26 cellular contexts compared by ENCODE assay signal in genomic region chr7:85424298-85424697, GRCh38.
"Had no signal": no experiment of that assay in that cellular context is flagged by ENCODE, and none has a peak within 500 bp of the region (broad histone marks: within the 10 kb centered on the region; RNA-seq: fewer than 3 reads in every experiment).

No MANE protein-coding gene starts in this region.

- H3K4me3 Mint-ChIP-seq: activated CD4-positive, alpha-beta memory T cell treated with anti-CD3 and anti-CD28 coated beads for 36 hours; activated CD4-positive, alpha-beta T cell treated with anti-CD3 and anti-CD28 coated beads for 36 hours; activated CD4-positive, alpha-beta T cell treated with anti-CD3 and anti-CD28 coated beads, Interleukin-2, amount 10 ng/mL, durations not matched to agents 24 days and 14 days; activated CD8-positive, alpha-beta memory T cell treated with anti-CD3 and anti-CD28 coated beads, Interleukin-2, amount 10 ng/mL, durations not matched to agents 7 days and 5 days; activated CD8-positive, alpha-beta T cell treated with anti-CD3 and anti-CD28 coated beads, Interleukin-2, amount 10 ng/mL, durations not matched to agents 7 days and 5 days; activated naive CD4-positive, alpha-beta T cell treated with anti-CD3 and anti-CD28 coated beads, Interleukin-2, amount 10 ng/mL, durations not matched to agents 7 days and 5 days; activated naive CD8-positive, alpha-beta T cell treated with anti-CD3 and anti-CD28 coated beads, Interleukin-2, amount 10 ng/mL, durations not matched to agents 7 days and 5 days; activated T-cell treated with anti-CD3 and anti-CD28 coated beads, Interleukin-2, amount 50 U/mL, for 72 hours; central memory CD8-positive, alpha-beta T cell had no signal

- H3K27ac Mint-ChIP-seq: activated CD4-positive, alpha-beta memory T cell treated with anti-CD3 and anti-CD28 coated beads for 36 hours; activated CD4-positive, alpha-beta T cell treated with anti-CD3 and anti-CD28 coated beads for 36 hours; activated CD4-positive, alpha-beta T cell treated with anti-CD3 and anti-CD28 coated beads, Interleukin-2, amount 10 ng/mL, durations not matched to agents 24 days and 14 days; activated CD8-positive, alpha-beta memory T cell treated with anti-CD3 and anti-CD28 coated beads, Interleukin-2, amount 10 ng/mL, durations not matched to agents 7 days and 5 days; activated CD8-positive, alpha-beta T cell treated with anti-CD3 and anti-CD28 coated beads, Interleukin-2, amount 10 ng/mL, durations not matched to agents 7 days and 5 days; activated naive CD4-positive, alpha-beta T cell treated with anti-CD3 and anti-CD28 coated beads, Interleukin-2, amount 10 ng/mL, durations not matched to agents 7 days and 5 days; activated naive CD4-positive, alpha-beta T cell treated with anti-CD3 and anti-CD28 coated beads, Interleukin-2, amount 50 U/mL, for 72 hours; activated naive CD8-positive, alpha-beta T cell treated with anti-CD3 and anti-CD28 coated beads, Interleukin-2, amount 10 ng/mL, durations not matched to agents 7 days and 5 days; activated T-cell treated with anti-CD3 and anti-CD28 coated beads, Interleukin-2, amount 50 U/mL, for 72 hours had no signal

- H3K9me3 ChIP-seq: colonic mucosa had no signal

- DNase-seq: activated CD4-positive, alpha-beta memory T cell treated with anti-CD3 and anti-CD28 coated beads for 36 hours; activated CD4-positive, alpha-beta T cell treated with anti-CD3 and anti-CD28 coated beads for 36 hours; activated CD4-positive, alpha-beta T cell treated with anti-CD3 and anti-CD28 coated beads, Interleukin-2, amount 10 ng/mL, durations not matched to agents 24 days and 14 days; activated CD4-positive, CD25-positive, alpha-beta regulatory T cell; activated CD4-positive, CD25-positive, alpha-beta regulatory T cell treated with anti-CD3 and anti-CD28 coated beads, Interleukin-2, amount 50 U/mL, for 72 hours; activated CD8-positive, alpha-beta memory T cell treated with anti-CD3 and anti-CD28 coated beads, Interleukin-2, amount 10 ng/mL, durations not matched to agents 7 days and 5 days; activated CD8-positive, alpha-beta memory T cell treated with anti-CD3 and anti-CD28 coated beads, Interleukin-2, amount 50 U/mL, for 4 hours; activated CD8-positive, alpha-beta T cell treated with anti-CD3 and anti-CD28 coated beads, Interleukin-2, amount 10 ng/mL, durations not matched to agents 7 days and 5 days; activated gamma-delta T cell; activated naive CD4-positive, alpha-beta T cell; activated naive CD4-positive, alpha-beta T cell treated with anti-CD3 and anti-CD28 coated beads, Interleukin-2, amount 10 ng/mL, durations not matched to agents 7 days and 5 days; activated naive CD8-positive, alpha-beta T cell treated with anti-CD3 and anti-CD28 coated beads, Interleukin-2, amount 10 ng/mL, durations not matched to agents 7 days and 5 days; activated T-cell treated with anti-CD3 and anti-CD28 coated beads, Interleukin-2, amount 50 U/mL, for 1 hour; activated T-cell treated with anti-CD3 and anti-CD28 coated beads, Interleukin-2, amount 50 U/mL, for 72 hours; brain microvascular endothelial cell; colonic mucosa; effector CD8-positive, alpha-beta T cell; foreskin fibroblast; head of caudate nucleus; T-helper 2 cell had no signal

- H3K4me1 ChIP-seq: colonic mucosa had no signal

- H3K36me3 Mint-ChIP-seq: activated CD4-positive, alpha-beta memory T cell treated with anti-CD3 and anti-CD28 coated beads for 36 hours; activated CD8-positive, alpha-beta memory T cell treated with anti-CD3 and anti-CD28 coated beads, Interleukin-2, amount 10 ng/mL, durations not matched to agents 7 days and 5 days; activated naive CD4-positive, alpha-beta T cell treated with anti-CD3 and anti-CD28 coated beads, Interleukin-2, amount 10 ng/mL, durations not matched to agents 7 days and 5 days; activated naive CD4-positive, alpha-beta T cell treated with anti-CD3 and anti-CD28 coated beads, Interleukin-2, amount 50 U/mL, for 72 hours; activated naive CD8-positive, alpha-beta T cell treated with anti-CD3 and anti-CD28 coated beads, Interleukin-2, amount 10 ng/mL, durations not matched to agents 7 days and 5 days had no signal

- H3K4me3 ChIP-seq: colonic mucosa had no signal

- H3K36me3 ChIP-seq: brain microvascular endothelial cell, colonic mucosa had no signal

- H3K27ac ChIP-seq: brain microvascular endothelial cell, colonic mucosa had no signal

- H3K27me3 ChIP-seq: brain microvascular endothelial cell, colonic mucosa had no signal

- H3K4me1 Mint-ChIP-seq: activated CD4-positive, alpha-beta T cell treated with anti-CD3 and anti-CD28 coated beads for 36 hours; activated CD4-positive, alpha-beta T cell treated with anti-CD3 and anti-CD28 coated beads, Interleukin-2, amount 10 ng/mL, durations not matched to agents 24 days and 14 days; activated CD8-positive, alpha-beta memory T cell treated with anti-CD3 and anti-CD28 coated beads, Interleukin-2, amount 10 ng/mL, durations not matched to agents 7 days and 5 days; activated naive CD4-positive, alpha-beta T cell treated with anti-CD3 and anti-CD28 coated beads, Interleukin-2, amount 10 ng/mL, durations not matched to agents 7 days and 5 days; activated naive CD8-positive, alpha-beta T cell treated with anti-CD3 and anti-CD28 coated beads, Interleukin-2, amount 10 ng/mL, durations not matched to agents 7 days and 5 days; central memory CD8-positive, alpha-beta T cell had no signal

- FAIRE-seq: astrocyte, bronchial epithelial cell, frontal cortex had no signal

- ATAC-seq: activated CD4-positive, alpha-beta T cell treated with anti-CD3 and anti-CD28 coated beads for 36 hours; activated CD8-positive, alpha-beta memory T cell treated with anti-CD3 and anti-CD28 coated beads, Interleukin-2, amount 10 ng/mL, durations not matched to agents 7 days and 5 days; activated CD8-positive, alpha-beta T cell treated with anti-CD3 and anti-CD28 coated beads, Interleukin-2, amount 10 ng/mL, durations not matched to agents 7 days and 5 days; activated naive CD4-positive, alpha-beta T cell treated with anti-CD3 and anti-CD28 coated beads, Interleukin-2, amount 50 U/mL, for 72 hours; activated T-cell treated with anti-CD3 and anti-CD28 coated beads, Interleukin-2, amount 50 U/mL, for 72 hours; esophagus mucosa had no signal

- H3K27me3 Mint-ChIP-seq: activated CD4-positive, alpha-beta memory T cell treated with anti-CD3 and anti-CD28 coated beads for 36 hours; activated CD4-positive, alpha-beta T cell treated with anti-CD3 and anti-CD28 coated beads for 36 hours; activated CD4-positive, alpha-beta T cell treated with anti-CD3 and anti-CD28 coated beads, Interleukin-2, amount 10 ng/mL, durations not matched to agents 24 days and 14 days; activated CD8-positive, alpha-beta memory T cell treated with anti-CD3 and anti-CD28 coated beads, Interleukin-2, amount 10 ng/mL, durations not matched to agents 7 days and 5 days; activated naive CD4-positive, alpha-beta T cell treated with anti-CD3 and anti-CD28 coated beads, Interleukin-2, amount 10 ng/mL, durations not matched to agents 7 days and 5 days; activated naive CD8-positive, alpha-beta T cell treated with anti-CD3 and anti-CD28 coated beads, Interleukin-2, amount 10 ng/mL, durations not matched to agents 7 days and 5 days; central memory CD8-positive, alpha-beta T cell had no signal

- H3K9me3 Mint-ChIP-seq: activated CD4-positive, alpha-beta T cell treated with anti-CD3 and anti-CD28 coated beads, Interleukin-2, amount 10 ng/mL, durations not matched to agents 24 days and 14 days; activated naive CD4-positive, alpha-beta T cell treated with anti-CD3 and anti-CD28 coated beads, Interleukin-2, amount 10 ng/mL, durations not matched to agents 7 days and 5 days; activated naive CD8-positive, alpha-beta T cell treated with anti-CD3 and anti-CD28 coated beads, Interleukin-2, amount 10 ng/mL, durations not matched to agents 7 days and 5 days had no signal
